In the genomic region with DNA sequence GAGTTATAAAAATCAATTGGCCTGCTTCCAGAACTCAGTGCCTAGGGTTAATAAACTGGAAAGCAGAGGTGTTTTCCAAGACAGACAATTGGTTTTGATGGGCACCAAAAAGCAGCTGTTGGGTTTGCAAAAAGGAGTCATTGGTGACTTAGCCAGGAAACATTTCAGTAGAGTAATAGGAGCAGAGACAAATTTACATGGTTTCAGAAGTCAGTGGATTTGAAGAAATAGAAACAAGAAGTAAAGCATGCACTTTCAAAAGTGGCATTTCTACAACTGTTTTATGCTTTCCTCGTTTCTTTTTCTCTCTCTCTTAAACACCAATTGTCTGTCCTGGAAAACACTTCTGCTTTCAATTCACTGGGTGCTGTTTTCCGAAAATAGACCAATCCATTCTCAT, we compare ENCODE assay signal across 10 cellular contexts.
DNase-seq lines count a peak whose midpoint lies in the region; ATAC-seq, FAIRE-seq and TF ChIP-seq lines count a peak whose summit lies in the region.
"Had no signal": no experiment of that assay in that cellular context is flagged by ENCODE, and none has a peak within 500 bp of the region (broad histone marks: within the 10 kb centered on the region; RNA-seq: fewer than 3 reads in every experiment).

No MANE protein-coding gene starts in this region.

- H3K9me3 ChIP-seq in neutrophil: no peaks in the 10 kb centered on the region

- no peak overlapping the region for H3K4me3 ChIP-seq in neutrophil (ENCODE audit: low read depth in 1 of 2, low read length in 1 of 2)

- FAIRE-seq in GM19239 (lab: Jason Lieb, UNC): peak; percentile 86

- H3K27ac ChIP-seq in neutrophil: peak overlapping the region; percentile 51

- no peak for TF ChIP-seq CTCF in neutrophil (IDR thresholded peaks at IDR 0.05)

- DNase-seq in GM19239 (ENCODE audit: insufficient read length, low spot score) (peak; percentile 26), LHCN-M2 (ENCODE audit: low read depth) (peak; percentile 80)
- no peak for DNase-seq in stimulated activated CD8-positive, alpha-beta memory T cell treated with anti-CD3 and anti-CD28 coated beads, Interleukin-4, amount 100 ng/mL, for 48 hours
- DNase-seq: activated CD4-positive, alpha-beta T cell treated with anti-CD3 and anti-CD28 coated beads for 48 hours; H9; hippocampal formation had no signal

- peak; percentile 65 for ATAC-seq in GM21737 (IDR thresholded peaks at IDR 0.05; ENCODE audit: unreplicated experiment)
- no peak for ATAC-seq in HG03442 (IDR thresholded peaks at IDR 0.05; ENCODE audit: unreplicated experiment)
- ATAC-seq in GM19328 (IDR thresholded peaks at IDR 0.05; ENCODE audit: unreplicated experiment): no peak

- H3K36me3 ChIP-seq in neutrophil: no peaks in the 10 kb centered on the region

- no peaks in the 10 kb centered on the region for H3K27me3 ChIP-seq in neutrophil

- H3K4me1 ChIP-seq in neutrophil (ENCODE audit: control insufficient read depth in 1 of 2, insufficient read depth in 1 of 2, low read depth in 1 of 2, low read length in 1 of 2): peaks cover 12 to 27% of the 10 kb centered on the region in 2 experiments
